Comparison of ENCODE assay signal across 10 cellular contexts in the genomic region with DNA sequence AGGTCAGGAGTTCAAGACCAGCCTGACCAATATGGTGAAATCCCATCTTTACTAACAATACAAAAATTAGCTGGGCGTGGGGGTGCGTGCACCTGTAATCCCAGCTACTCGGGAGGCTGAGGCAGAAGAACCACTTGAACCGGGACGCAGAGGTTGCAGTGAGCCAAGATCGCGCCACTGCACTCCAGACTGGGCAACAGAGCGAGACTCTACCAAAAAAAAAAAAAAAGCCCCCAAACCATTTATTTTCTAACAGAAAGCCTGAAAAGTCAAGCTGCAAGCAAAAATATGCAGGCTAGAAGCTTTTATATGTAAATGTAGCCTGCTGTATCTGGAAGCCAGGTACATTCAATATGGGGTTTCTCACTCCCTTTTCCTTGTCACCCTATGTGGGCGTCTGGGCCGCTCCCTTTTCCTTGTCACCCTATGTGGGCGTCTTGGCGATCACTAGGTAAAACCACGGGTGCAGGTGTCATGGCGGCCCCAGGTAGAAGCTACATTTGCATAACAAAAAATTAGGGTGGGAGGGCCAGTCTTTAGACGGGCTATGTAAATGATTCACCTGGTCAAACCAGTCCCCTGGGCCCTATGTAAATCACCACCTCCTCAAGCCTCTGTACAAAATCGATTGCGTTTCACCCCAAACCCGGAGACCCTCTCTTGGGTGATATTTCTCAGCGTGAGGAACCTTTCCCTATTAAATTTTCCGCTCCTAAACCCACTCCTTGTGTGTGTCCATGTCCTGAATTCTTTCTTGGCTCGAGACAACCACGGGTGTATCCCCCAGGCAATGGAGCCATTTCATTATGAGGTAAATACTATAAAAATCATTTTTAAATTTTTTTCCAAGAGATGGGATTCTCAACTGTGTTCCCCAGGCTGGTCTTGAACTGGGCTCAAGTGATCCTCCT. TPM values are rescaled to one million over a fixed set of nuclear protein-coding genes. Genes with fewer than 3 reads are reported as not detected.
A peak's percentile ranks its signal among the peaks of the same experiment; 100 is the strongest.
DNase-seq lines count a peak whose midpoint lies in the region; ATAC-seq, FAIRE-seq and TF ChIP-seq lines count a peak whose summit lies in the region.
"Had no signal": no experiment of that assay in that cellular context is flagged by ENCODE, and none has a peak within 500 bp of the region (broad histone marks: within the 10 kb centered on the region; RNA-seq: fewer than 3 reads in every experiment).

No MANE protein-coding gene starts in this region.

- H3K4me3 ChIP-seq in HepG2 (replicated peaks in 1 of 3; ENCODE audit: insufficient read depth in 1 of 3, low read depth in 2 of 3, low read length in 3 of 3) = no peak overlapping the region
- no peak overlapping the region for H3K4me3 ChIP-seq in right lobe of liver
- H3K4me3 ChIP-seq in adipocyte (ENCODE audit: low read length) = peak overlapping the region; percentile 89
- peak overlapping the region; percentile 68 for H3K4me3 ChIP-seq in lower lobe of right lung
- peak overlapping the region in 1 of 2 donors; percentile 88 for H3K4me3 ChIP-seq in vagina

- CTCF ChIA-PET in HepG2 (lab: Yijun Ruan, JAX; ENCODE audit: low intra/inter-chr PET ratio, low total read pairs) = no interaction called here

- FAIRE-seq in HepG2 (lab: Jason Lieb, UNC) = no peak

- H3K36me3 ChIP-seq in HepG2 (replicated peaks in 1 of 2; ENCODE audit: control insufficient read depth in 1 of 2, insufficient read depth in 2 of 2, low read length in 2 of 2) (peaks cover 2 to 6% of the 10 kb centered on the region in 2 experiments; a peak in 3 of 5 replicates), right lobe of liver (peaks cover 0 to 12% (median 0%) of the 10 kb centered on the region in 4 donors), adipocyte (ENCODE audit: control insufficient read depth, insufficient read depth, low read length, severe bottlenecking) (peaks cover 41% of the 10 kb centered on the region), lower lobe of right lung (peaks cover 42% of the 10 kb centered on the region), vagina (peaks cover 0 to 10% of the 10 kb centered on the region in 2 donors)

- peaks cover 41% of the 10 kb centered on the region for H3K4me1 ChIP-seq in HepG2 (ENCODE audit: insufficient read depth, low read length)
- H3K4me1 ChIP-seq in right lobe of liver = peaks cover 0 to 32% (median 6%) of the 10 kb centered on the region in 4 donors
- peaks cover 39% of the 10 kb centered on the region for H3K4me1 ChIP-seq in adipocyte (ENCODE audit: control insufficient read depth, insufficient read depth, low read length)
- peaks cover 67% of the 10 kb centered on the region for H3K4me1 ChIP-seq in lower lobe of right lung
- H3K4me1 ChIP-seq in vagina = peaks cover 63% of the 10 kb centered on the region

- ATAC-seq in HepG2 (no peak), right lobe of liver (no peak), lower lobe of right lung (no peak), GM21360 (IDR thresholded peaks at IDR 0.05; ENCODE audit: unreplicated experiment) (no peak), GM21529 (IDR thresholded peaks at IDR 0.05; ENCODE audit: unreplicated experiment) (no peak)

- H3K79me2 ChIP-seq in HepG2 (ENCODE audit: insufficient read depth, low read length) = peaks cover 23% of the 10 kb centered on the region

- TF ChIP-seq POLR2A in HepG2 (IDR thresholded peaks at IDR 0.05; ENCODE audit: insufficient read depth in 1 of 2, low read depth in 2 of 2, low read length in 2 of 2) = no peak
- TF ChIP-seq POLR2A in right lobe of liver (IDR thresholded peaks at IDR 0.05) = no peak
- TF ChIP-seq POLR2A in vagina (IDR thresholded peaks at IDR 0.05) = no peak

- H3K27ac ChIP-seq in HepG2 (ENCODE audit: extremely low read length, insufficient read depth, low read length) = no peak overlapping the region
- H3K27ac ChIP-seq in right lobe of liver = peak overlapping the region in 1 of 3 donors; percentile 90
- H3K27ac ChIP-seq in lower lobe of right lung = peak overlapping the region; percentile 97
- peak overlapping the region; percentile 21 for H3K27ac ChIP-seq in vagina

- in situ Hi-C loops in HepG2 (cut with HindIII; ENCODE audit: extremely low pct_ligation_motif_present, low pct_unique_long_range_greater_than_20kb) = loop anchor here (25.0 kb wide), 2 partner anchors 538 to 1063 kb away; no protein-coding TSS in a partner anchor

- H3K4me2 ChIP-seq in HepG2 (ENCODE audit: low read depth, low read length) = peak overlapping the region; percentile 66

- no peaks in the 10 kb centered on the region for H4K20me1 ChIP-seq in HepG2 (ENCODE audit: insufficient read depth, low read length)

- H3K27me3 ChIP-seq in HepG2 (ENCODE audit: control insufficient read depth in 1 of 2, insufficient read depth in 2 of 2, low read length in 2 of 2) (no peaks in the 10 kb centered on the region; a peak in 1 of 5 replicates), right lobe of liver (no peaks in the 10 kb centered on the region), adipocyte (replicated peaks; ENCODE audit: control insufficient read depth, insufficient read depth, low read length) (no peaks in the 10 kb centered on the region), lower lobe of right lung (ENCODE audit: low read depth) (no peaks in the 10 kb centered on the region), vagina (no peaks in the 10 kb centered on the region)

- no peak for TF ChIP-seq EP300 in HepG2 (IDR thresholded peaks at IDR 0.05; ENCODE audit: low read depth in 2 of 2, low read length in 2 of 2)
- TF ChIP-seq EP300 in HepG2 (CRISPR knock-in tag; IDR thresholded peaks at IDR 0.05; ENCODE audit: borderline replicate concordance) = no peak

- no peaks in the 10 kb centered on the region for H3K9me3 ChIP-seq in HepG2 (ENCODE audit: low read length)
- H3K9me3 ChIP-seq in right lobe of liver = no peaks in the 10 kb centered on the region
- no peaks in the 10 kb centered on the region for H3K9me3 ChIP-seq in adipocyte (ENCODE audit: control insufficient read depth, low read length)
- H3K9me3 ChIP-seq in lower lobe of right lung = no peaks in the 10 kb centered on the region
- H3K9me3 ChIP-seq in vagina = no peaks in the 10 kb centered on the region

- intact Hi-C loops in HepG2 (cut with micrococcal nuclease; ENCODE audit: unreplicated experiment) = loop anchor here (10.0 kb wide), 1 partner anchor 246 kb away; no protein-coding TSS in a partner anchor
- intact Hi-C loops in right lobe of liver (cut with DNase I) = no loop called here
- intact Hi-C loops in lower lobe of right lung (cut with DNase I) = no loop called here
- intact Hi-C loops in vagina (cut with DNase I) = no loop called here

- TF ChIP-seq CTCF in HepG2 (CRISPR knock-in tag; IDR thresholded peaks at IDR 0.05) (no peak), right lobe of liver (IDR thresholded peaks at IDR 0.05) (no peak), lower lobe of right lung (IDR thresholded peaks at IDR 0.05) (no peak), vagina (IDR thresholded peaks at IDR 0.05) (no peak)

- DNase-seq in HepG2 (ENCODE audit: low spot score) = no peak
- no peak for DNase-seq in right lobe of liver
- no peak for DNase-seq in adipocyte (ENCODE audit: low read depth)
- no peak for DNase-seq in lower lobe of right lung
- DNase-seq in vagina (ENCODE audit: extremely low spot score in 2 of 2) = no peak
- no peak for DNase-seq in pons (ENCODE audit: low spot score)
- DNase-seq: EL; stimulated activated CD4-positive, alpha-beta T cell treated with anti-CD3 and anti-CD28 coated beads, Interleukin-12 subunit alpha, Interleukin-12 subunit beta, amount 100 ng/mL, for 4 hours had no signal

- BruUV-seq in HepG2 (replicated peaks; lab: Mats Ljungman, UMichigan) = no TSS peak

- POLR2A ChIA-PET in HepG2 (lab: Yijun Ruan, JAX) = interaction anchor here (2.1 kb wide), 1 partner anchor 19 kb away, joined by 7 read pairs; no protein-coding TSS in a partner anchor

- TF ChIP-seq RAD21 in HepG2 (CRISPR knock-in tag; IDR thresholded peaks at IDR 0.05) = no peak

- no peak overlapping the region for H2AFZ ChIP-seq in HepG2 (ENCODE audit: low read length)

- H3K9ac ChIP-seq in HepG2 (ENCODE audit: insufficient read depth, low read depth, low read length) (no peak overlapping the region), adipocyte (ENCODE audit: low read length) (peak overlapping the region; percentile 98)

- 95% methylated on average over 20 of the region's 22 CpGs for WGBS in HepG2 (ENCODE audit: low lambda C conversion rate)
- WGBS in right lobe of liver (ENCODE audit: insufficient coverage, low coverage, low lambda C conversion rate, missing lambda C conversion rate) = 79% methylated on average over 12 of the region's 22 CpGs

RNA-seq across cellular contexts. Expression of gene TRIM13, which starts 2.1 kb away (rescaled TPM):
- 18.8 and 22.0 TPM in 2 replicates for total RNA-seq in HepG2 (2016; rRNA removed; fragmentation: Illumina TruSeq; extraction: Trizol)
- total RNA-seq in HepG2 (2016; cell fraction: cytosol; rRNA removed; fragmentation: Illumina TruSeq; extraction: Trizol; ENCODE audit: low read depth) = 3.8 and 4.1 TPM in 2 replicates
- total RNA-seq in HepG2 (2016; cell fraction: insoluble cytoplasmic fraction; rRNA removed; fragmentation: Illumina TruSeq; extraction: Trizol) = 17.5 and 19.2 TPM in 2 replicates
- total RNA-seq in HepG2 (2016; cell fraction: membrane; rRNA removed; fragmentation: Illumina TruSeq; extraction: Trizol) = 9.3 and 10.2 TPM in 2 replicates
- total RNA-seq in HepG2 (2016; cell fraction: nucleus; rRNA removed; fragmentation: Illumina TruSeq; extraction: Trizol) = 27.0 and 27.5 TPM in 2 replicates
- 22.5 and 24.4 TPM in 2 replicates for polyA plus RNA-seq in HepG2 (2011; rRNA removed)
- 8.9 and 14.0 TPM in 2 replicates for polyA plus RNA-seq in HepG2 (2011; cell fraction: cytosol; rRNA removed)
- 21.8 and 30.3 TPM in 2 replicates for polyA plus RNA-seq in HepG2 (2011; cell fraction: nucleus; rRNA removed)
- polyA plus RNA-seq in HepG2 (2012) = 23.7 and 25.7 TPM in 2 replicates
- 4.4 and 5.2 TPM in 2 replicates for polyA plus RNA-seq in HepG2 (2016; cell fraction: cytosol; fragmentation: Illumina TruSeq; extraction: Trizol; ENCODE audit: low read depth)
- 14.1 and 15.8 TPM in 2 replicates for polyA plus RNA-seq in HepG2 (2016; cell fraction: insoluble cytoplasmic fraction; fragmentation: Illumina TruSeq; extraction: Trizol; ENCODE audit: low read depth)
- 9.0 and 9.8 TPM in 2 replicates for polyA plus RNA-seq in HepG2 (2016; cell fraction: membrane; fragmentation: Illumina TruSeq; extraction: Trizol; ENCODE audit: low read depth)
- polyA plus RNA-seq in HepG2 (2016; cell fraction: nucleus; fragmentation: Illumina TruSeq; extraction: Trizol; ENCODE audit: insufficient read depth, low read depth) = 60.4 and 60.6 TPM in 2 replicates
- 7.9 TPM in 2 replicates for polyA minus RNA-seq in HepG2 (2011; rRNA and poly(A)+ RNA removed; ENCODE audit: low replicate concordance)
- 8.6 and 10.7 TPM in 2 replicates for polyA minus RNA-seq in HepG2 (2011; cell fraction: cytosol; rRNA and poly(A)+ RNA removed)
- 11.3 and 14.4 TPM in 2 replicates for polyA minus RNA-seq in HepG2 (2011; cell fraction: nucleus; rRNA and poly(A)+ RNA removed)
- total RNA-seq in right lobe of liver = 10 to 100 TPM in 1 of 6 experiments, 1 to 10 TPM in 5; 5.6 to 10.8 (median 7.3) TPM
- total RNA-seq in lower lobe of right lung = 31.1 TPM
- 12.3 TPM for total RNA-seq in vagina

RNA-seq across cellular contexts. Expression of gene KCNRG, which starts 16.3 kb away (rescaled TPM):
- total RNA-seq in HepG2 (2016; rRNA removed; fragmentation: Illumina TruSeq; extraction: Trizol) (0.94 and 1.0 TPM in 2 replicates), right lobe of liver (under 1 TPM in 4 of 6 experiments, not detected in 2; 0.18 to 0.50 (median 0.36) TPM), lower lobe of right lung (2.7 TPM), vagina (not detected)
- total RNA-seq in HepG2 (2016; cell fraction: cytosol; rRNA removed; fragmentation: Illumina TruSeq; extraction: Trizol; ENCODE audit: low read depth) = 0.26 TPM in 1 of 2 replicates, not detected in the other
- total RNA-seq in HepG2 (2016; cell fraction: insoluble cytoplasmic fraction; rRNA removed; fragmentation: Illumina TruSeq; extraction: Trizol) = 0.69 and 1.00 TPM in 2 replicates
- 0.46 and 0.62 TPM in 2 replicates for total RNA-seq in HepG2 (2016; cell fraction: membrane; rRNA removed; fragmentation: Illumina TruSeq; extraction: Trizol)
- total RNA-seq in HepG2 (2016; cell fraction: nucleus; rRNA removed; fragmentation: Illumina TruSeq; extraction: Trizol) = 0.59 and 0.60 TPM in 2 replicates
- 0.98 and 1.5 TPM in 2 replicates for polyA plus RNA-seq in HepG2 (2011; rRNA removed)
- 0.43 and 0.60 TPM in 2 replicates for polyA plus RNA-seq in HepG2 (2011; cell fraction: cytosol; rRNA removed)
- polyA plus RNA-seq in HepG2 (2011; cell fraction: nucleus; rRNA removed) = 0.50 and 0.66 TPM in 2 replicates
- polyA plus RNA-seq in HepG2 (2012) = 0.23 and 0.53 TPM in 2 replicates
- polyA plus RNA-seq in HepG2 (2016; cell fraction: cytosol; fragmentation: Illumina TruSeq; extraction: Trizol; ENCODE audit: low read depth) = 0.23 and 0.28 TPM in 2 replicates
- 0.28 and 0.70 TPM in 2 replicates for polyA plus RNA-seq in HepG2 (2016; cell fraction: insoluble cytoplasmic fraction; fragmentation: Illumina TruSeq; extraction: Trizol; ENCODE audit: low read depth)
- polyA plus RNA-seq in HepG2 (2016; cell fraction: membrane; fragmentation: Illumina TruSeq; extraction: Trizol; ENCODE audit: low read depth) = 0.38 and 0.57 TPM in 2 replicates
- 0.92 and 1.1 TPM in 2 replicates for polyA plus RNA-seq in HepG2 (2016; cell fraction: nucleus; fragmentation: Illumina TruSeq; extraction: Trizol; ENCODE audit: insufficient read depth, low read depth)
- polyA minus RNA-seq in HepG2 (2011; rRNA and poly(A)+ RNA removed; ENCODE audit: low replicate concordance) = 1.6 and 3.4 TPM in 2 replicates
- 0.79 and 0.97 TPM in 2 replicates for polyA minus RNA-seq in HepG2 (2011; cell fraction: cytosol; rRNA and poly(A)+ RNA removed)
- 6.3 and 7.2 TPM in 2 replicates for polyA minus RNA-seq in HepG2 (2011; cell fraction: nucleus; rRNA and poly(A)+ RNA removed)

Comparison
In these comparisons a context has a peak if more than half of its experiments do, and no peak if none do; other contexts are left out.
1. H3K4me3 ChIP-seq: peak in adipocyte (single experiment) and lower lobe of right lung (single experiment); none in HepG2 (0 of 3) and right lobe of liver (0 of 3).